In genomic region chr10:6579904-6580278, GRCh38 we compare ENCODE assay signal across 7 cellular contexts. TPM values are rescaled to one million over a fixed set of nuclear protein-coding genes. Genes with fewer than 3 reads are reported as not detected.
DNase-seq lines count a peak whose midpoint lies in the region; ATAC-seq and TF ChIP-seq lines count a peak whose summit lies in the region.

PRKCQ (minus strand) TSS chr10:6580276; CDS start chr10:6515135, 65,141 bp downstream.

- H3K9me3 ChIP-seq in SU-DHL-6 (ENCODE audit: insufficient read depth, low read length), result no peaks in the 10 kb centered on the region
- no peaks in the 10 kb centered on the region for H3K9me3 ChIP-seq in parathyroid adenoma (ENCODE audit: control insufficient read depth, low read length)

- ATAC-seq in GM18867 (IDR thresholded peaks at IDR 0.05; ENCODE audit: unreplicated experiment), result peak; percentile 20
- peak; percentile 33 for ATAC-seq in HG02798 (IDR thresholded peaks at IDR 0.05; ENCODE audit: poor library complexity, unreplicated experiment)

- H3K4me3 ChIP-seq in SU-DHL-6 (ENCODE audit: insufficient read depth, low read length, poor library complexity, severe bottlenecking) (peak within 1 kb of the TSS; percentile 43), fibroblast of the aortic adventitia (ENCODE audit: low read depth, low read length) (peak within 1 kb of the TSS; percentile 63), parathyroid adenoma (ENCODE audit: low read depth, low read length) (peak within 1 kb of the TSS; percentile 57)

- H3F3A ChIP-seq in SU-DHL-6 (ENCODE audit: insufficient read depth), result no peaks in the 10 kb centered on the region

- no peaks in the 10 kb centered on the region for H4K20me1 ChIP-seq in SU-DHL-6 (ENCODE audit: low read depth, low read length)

- DNase-seq in fibroblast of the aortic adventitia (ENCODE audit: low read depth) (no peak), erythroblast (lab: John Stamatoyannopoulos, UW) (no peak)
- DNase-seq in stimulated activated CD4-positive, alpha-beta T cell treated with anti-CD3 and anti-CD28 coated beads, Interleukin-4, amount 100 ng/mL, for 4 hours, result no peak

- TF ChIP-seq POLR2A in erythroblast (IDR thresholded peaks at IDR 0.05; ENCODE audit: low read length), result no peak

- H3K27ac ChIP-seq in SU-DHL-6 (ENCODE audit: low read depth, low read length) (no peak within 1 kb of the TSS), parathyroid adenoma (no peak within 1 kb of the TSS)

- H3K9me2 ChIP-seq in SU-DHL-6 (replicated peaks; ENCODE audit: insufficient read depth, low read length), result no peaks in the 10 kb centered on the region

- no peaks in the 10 kb centered on the region for H3K4me1 ChIP-seq in parathyroid adenoma

- peak within 1 kb of the TSS; percentile 50 for H3K9ac ChIP-seq in SU-DHL-6 (ENCODE audit: low read length)
- no peak within 1 kb of the TSS for H3K9ac ChIP-seq in parathyroid adenoma

- TF ChIP-seq CTCF in SU-DHL-6 (IDR thresholded peaks at IDR 0.05; ENCODE audit: insufficient read depth, low read length, poor library complexity, severe bottlenecking) (no peak), fibroblast of the aortic adventitia (IDR thresholded peaks at IDR 0.05; ENCODE audit: insufficient read depth, low read length) (no peak), parathyroid adenoma (IDR thresholded peaks at IDR 0.05) (no peak)

- H3K4me2 ChIP-seq in SU-DHL-6 (ENCODE audit: low read depth, low read length, poor library complexity, severe bottlenecking) (peak within 1 kb of the TSS; percentile 64), parathyroid adenoma (ENCODE audit: low read length) (peak within 1 kb of the TSS; percentile 81)

- H2AFZ ChIP-seq in SU-DHL-6 (ENCODE audit: low read depth, low read length, severe bottlenecking), result peak within 1 kb of the TSS; percentile 82
- H2AFZ ChIP-seq in parathyroid adenoma, result peak within 1 kb of the TSS; percentile 79

- H3K27me3 ChIP-seq in SU-DHL-6 (ENCODE audit: low read length) (no peaks in the 10 kb centered on the region), parathyroid adenoma (ENCODE audit: control insufficient read depth, insufficient read depth, low read length) (no peaks in the 10 kb centered on the region)

- H3K36me3 ChIP-seq in SU-DHL-6 (ENCODE audit: low read length) (no peaks in the 10 kb centered on the region), parathyroid adenoma (ENCODE audit: control insufficient read depth, insufficient read depth, low read length) (no peaks in the 10 kb centered on the region)

- H3K79me2 ChIP-seq in SU-DHL-6 (ENCODE audit: insufficient read depth, low read length), result no peaks in the 10 kb centered on the region
- H3K79me2 ChIP-seq in parathyroid adenoma, result no peaks in the 10 kb centered on the region

RNA-seq across cellular contexts. Expression of gene PRKCQ, which starts in this region (rescaled TPM):
- total RNA-seq in fibroblast of the aortic adventitia (ENCODE audit: low replicate concordance), result 0.08 TPM in 1 of 2 replicates, not detected in the other
